9 cellular contexts compared by ENCODE assay signal in genomic region chr1:153670257-153670858, GRCh38. TPM values are rescaled to one million over a fixed set of nuclear protein-coding genes. Genes with fewer than 3 reads are reported as not detected.
DNase-seq lines count a peak whose midpoint lies in the region; ATAC-seq and TF ChIP-seq lines count a peak whose summit lies in the region.
"Had no signal": no experiment of that assay in that cellular context is flagged by ENCODE, and none has a peak within 500 bp of the region (broad histone marks: within the 10 kb centered on the region; RNA-seq: fewer than 3 reads in every experiment).

No MANE protein-coding gene starts in this region.

- peaks cover 11% of the 10 kb centered on the region for H3K4me1 Mint-ChIP-seq in Calu3 (ENCODE audit: low read depth, unreplicated experiment)
- H3K4me1 Mint-ChIP-seq in neural progenitor cell, result peaks cover 19% of the 10 kb centered on the region
- H3K4me1 Mint-ChIP-seq in activated T-helper 1 cell treated with anti-CD3 and anti-CD28 coated beads, Interleukin-12 subunit alpha, Interleukin-12 subunit beta, Interleukin-2, Interleukin-4 antibody, amounts not matched to agents 30 ng/mL and 10 ng/mL and 1 ng/mL, durations not matched to agents 14 hours and 24 hours and 36 hours (ENCODE audit: low read depth), result peaks cover 29% of the 10 kb centered on the region
- peaks cover 23% of the 10 kb centered on the region for H3K4me1 Mint-ChIP-seq in activated T-helper 17 cell treated with anti-CD3 and anti-CD28 coated beads, Interleukin-2, amount 50 U/mL, for 72 hours

- ATAC-seq in GM18858 (IDR thresholded peaks at IDR 0.05; ENCODE audit: unreplicated experiment) (no peak), HG03457 (IDR thresholded peaks at IDR 0.05; ENCODE audit: unreplicated experiment) (no peak)
- no peak for ATAC-seq in activated T-helper 17 cell treated with anti-CD3 and anti-CD28 coated beads, Interleukin-2, amount 50 U/mL, for 72 hours (replicated peaks)

- intact Hi-C loops in Calu3 (cut with micrococcal nuclease; ENCODE audit: unreplicated experiment), result loop anchor here (5.0 kb wide), 2 partner anchors 98 to 158 kb away; no protein-coding TSS in a partner anchor
- intact Hi-C loops in activated T-helper 1 cell treated with anti-CD3 and anti-CD28 coated beads, Interleukin-12 subunit alpha, Interleukin-12 subunit beta, Interleukin-2, Interleukin-4 antibody, amounts not matched to agents 30 ng/mL and 10 ng/mL and 1 ng/mL, durations not matched to agents 14 hours and 24 hours and 36 hours (cut with micrococcal nuclease), result loop anchor here (1.0 to 10.0 kb wide), 8 partner anchors 12 to 1654 kb away; partner anchors contain the start of genes RUSC1, S100A4, S100A6 and SNAPIN

- H3K27ac ChIP-seq in HL-60 (replicated peaks) (peak overlapping the region; percentile 88), ectodermal cell (ENCODE audit: insufficient read depth, low read depth, low read length, poor library complexity, severe bottlenecking) (peak overlapping the region; percentile 80), neural progenitor cell (no peak overlapping the region)

- CTCF ChIA-PET in Calu3 (lab: Charles Lee), result interaction anchor here (1.3 kb wide), 1 partner anchor 103 kb away, joined by 3 read pairs; no protein-coding TSS in a partner anchor

- H2AFZ ChIP-seq in neural progenitor cell (replicated peaks), result no peak overlapping the region

- H3K4me3 ChIP-seq in HL-60 (replicated peaks; ENCODE audit: insufficient read depth, low read length), result peak overlapping the region; percentile 97
- peak overlapping the region; percentile 94 for H3K4me3 ChIP-seq in ectodermal cell (ENCODE audit: insufficient read depth, low read depth, low read length)
- peak overlapping the region; percentile 82 for H3K4me3 ChIP-seq in neural progenitor cell

- H3K27me3 ChIP-seq in HL-60 (ENCODE audit: insufficient read depth, poor library complexity, severe bottlenecking) (no peaks in the 10 kb centered on the region), ectodermal cell (ENCODE audit: control insufficient read depth, insufficient read depth, low read length, poor library complexity, severe bottlenecking) (no peaks in the 10 kb centered on the region), neural progenitor cell (no peaks in the 10 kb centered on the region)

- peaks cover 9% of the 10 kb centered on the region for H3K4me1 ChIP-seq in ectodermal cell (ENCODE audit: control insufficient read depth, insufficient read depth, low read length)
- H3K4me1 ChIP-seq in neural progenitor cell, result peaks cover 11% of the 10 kb centered on the region

- H3F3A ChIP-seq in neural progenitor cell (ENCODE audit: low read depth), result peaks cover 47% of the 10 kb centered on the region

- H3K9ac ChIP-seq in neural progenitor cell, result peak overlapping the region; percentile 94

- DNase-seq in Calu3 (no peak), HL-60 (ENCODE audit: low read depth in 1 of 2, low spot score in 1 of 2) (no peak), neural progenitor cell (ENCODE audit: low spot score) (peak; percentile 20)
- DNase-seq in activated T-helper 1 cell treated with anti-CD3 and anti-CD28 coated beads, Interleukin-12 subunit alpha, Interleukin-12 subunit beta, Interleukin-2, Interleukin-4 antibody, amounts not matched to agents 30 ng/mL and 10 ng/mL and 1 ng/mL, durations not matched to agents 14 hours and 24 hours and 36 hours (ENCODE audit: low spot score), result no peak

- peaks cover 37% of the 10 kb centered on the region for H3K36me3 ChIP-seq in ectodermal cell (ENCODE audit: control insufficient read depth, insufficient read depth, low read length)
- H3K36me3 ChIP-seq in neural progenitor cell, result peaks cover 26% of the 10 kb centered on the region

- TF ChIP-seq CTCF in Calu3 (IDR thresholded peaks at IDR 0.05; ENCODE audit: unreplicated experiment) (no peak), HL-60 (IDR thresholded peaks at IDR 0.05; ENCODE audit: insufficient read depth, low read length) (no peak), neural progenitor cell (IDR thresholded peaks at IDR 0.05) (no peak)

- H3K79me2 ChIP-seq in neural progenitor cell (ENCODE audit: low read depth), result peaks cover 46% of the 10 kb centered on the region

- H3K27ac Mint-ChIP-seq in Calu3 (ENCODE audit: unreplicated experiment) (no peak overlapping the region), neural progenitor cell (peak overlapping the region; percentile 94)
- no peak overlapping the region for H3K27ac Mint-ChIP-seq in activated T-helper 1 cell treated with anti-CD3 and anti-CD28 coated beads, Interleukin-12 subunit alpha, Interleukin-12 subunit beta, Interleukin-2, Interleukin-4 antibody, amounts not matched to agents 30 ng/mL and 10 ng/mL and 1 ng/mL, durations not matched to agents 14 hours and 24 hours and 36 hours
- H3K27ac Mint-ChIP-seq in activated T-helper 17 cell treated with anti-CD3 and anti-CD28 coated beads, Interleukin-2, amount 50 U/mL, for 72 hours, result no peak overlapping the region
- H3K27ac Mint-ChIP-seq: natural killer cell had no signal

- H3K36me3 Mint-ChIP-seq in Calu3 (ENCODE audit: insufficient read depth, unreplicated experiment) (peaks cover 14% of the 10 kb centered on the region), neural progenitor cell (peaks cover 30% of the 10 kb centered on the region)
- H3K36me3 Mint-ChIP-seq in activated T-helper 1 cell treated with anti-CD3 and anti-CD28 coated beads, Interleukin-12 subunit alpha, Interleukin-12 subunit beta, Interleukin-2, Interleukin-4 antibody, amounts not matched to agents 30 ng/mL and 10 ng/mL and 1 ng/mL, durations not matched to agents 14 hours and 24 hours and 36 hours (ENCODE audit: low read depth), result peaks cover 36% of the 10 kb centered on the region
- no peaks in the 10 kb centered on the region for H3K36me3 Mint-ChIP-seq in activated T-helper 17 cell treated with anti-CD3 and anti-CD28 coated beads, Interleukin-2, amount 50 U/mL, for 72 hours (ENCODE audit: low read depth)

- H3K4me3 Mint-ChIP-seq in Calu3 (ENCODE audit: low read depth, unreplicated experiment) (no peak overlapping the region), neural progenitor cell (no peak overlapping the region)
- no peak overlapping the region for H3K4me3 Mint-ChIP-seq in activated T-helper 1 cell treated with anti-CD3 and anti-CD28 coated beads, Interleukin-12 subunit alpha, Interleukin-12 subunit beta, Interleukin-2, Interleukin-4 antibody, amounts not matched to agents 30 ng/mL and 10 ng/mL and 1 ng/mL, durations not matched to agents 14 hours and 24 hours and 36 hours
- H3K4me3 Mint-ChIP-seq in activated T-helper 17 cell treated with anti-CD3 and anti-CD28 coated beads, Interleukin-2, amount 50 U/mL, for 72 hours, result no peak overlapping the region
- H3K4me3 Mint-ChIP-seq: natural killer cell had no signal

- no peaks in the 10 kb centered on the region for H3K9me3 Mint-ChIP-seq in Calu3 (ENCODE audit: low read depth, unreplicated experiment)
- no peaks in the 10 kb centered on the region for H3K9me3 Mint-ChIP-seq in neural progenitor cell
- H3K9me3 Mint-ChIP-seq in activated T-helper 1 cell treated with anti-CD3 and anti-CD28 coated beads, Interleukin-12 subunit alpha, Interleukin-12 subunit beta, Interleukin-2, Interleukin-4 antibody, amounts not matched to agents 30 ng/mL and 10 ng/mL and 1 ng/mL, durations not matched to agents 14 hours and 24 hours and 36 hours, result no peaks in the 10 kb centered on the region
- no peaks in the 10 kb centered on the region for H3K9me3 Mint-ChIP-seq in activated T-helper 17 cell treated with anti-CD3 and anti-CD28 coated beads, Interleukin-2, amount 50 U/mL, for 72 hours
- H3K9me3 Mint-ChIP-seq: natural killer cell had no signal

- peak overlapping the region; percentile 91 for H3K4me2 ChIP-seq in neural progenitor cell

- H3K9me3 ChIP-seq in ectodermal cell (ENCODE audit: control insufficient read depth, low read length) (no peaks in the 10 kb centered on the region), neural progenitor cell (ENCODE audit: low read depth) (no peaks in the 10 kb centered on the region)

- WGBS in ectodermal cell, 2 experiments, result 1 to 2% methylated on average over 22 of the region's 22 CpGs

- no peaks in the 10 kb centered on the region for H3K27me3 Mint-ChIP-seq in Calu3 (ENCODE audit: unreplicated experiment)
- no peaks in the 10 kb centered on the region for H3K27me3 Mint-ChIP-seq in neural progenitor cell (ENCODE audit: insufficient read depth, low read depth)
- H3K27me3 Mint-ChIP-seq in activated T-helper 1 cell treated with anti-CD3 and anti-CD28 coated beads, Interleukin-12 subunit alpha, Interleukin-12 subunit beta, Interleukin-2, Interleukin-4 antibody, amounts not matched to agents 30 ng/mL and 10 ng/mL and 1 ng/mL, durations not matched to agents 14 hours and 24 hours and 36 hours (ENCODE audit: insufficient read depth), result no peaks in the 10 kb centered on the region
- no peaks in the 10 kb centered on the region for H3K27me3 Mint-ChIP-seq in activated T-helper 17 cell treated with anti-CD3 and anti-CD28 coated beads, Interleukin-2, amount 50 U/mL, for 72 hours

- H4K20me1 ChIP-seq in neural progenitor cell (ENCODE audit: low read depth), result peaks cover 19% of the 10 kb centered on the region

- TSS peak; percentile 74 for BruUV-seq in Calu3 (replicated peaks; lab: Mats Ljungman, UMichigan)

RNA-seq across cellular contexts. Expression of gene ILF2, which starts 0.4 kb away (rescaled TPM):
- total RNA-seq in Calu3 (2022), result 253 and 292 TPM in 2 replicates
- 464 TPM for polyA plus RNA-seq in ectodermal cell (2013, experiment 1 of 4)
- 424 TPM for polyA plus RNA-seq in ectodermal cell (2013, experiment 2 of 4)
- polyA plus RNA-seq in ectodermal cell (2013, experiment 3 of 4), result 375 TPM
- polyA plus RNA-seq in ectodermal cell (2013, experiment 4 of 4), result 419 TPM
- total RNA-seq in neural progenitor cell (ENCODE audit: low replicate concordance), result 474 and 475 TPM in 2 replicates
- total RNA-seq in activated T-helper 1 cell treated with anti-CD3 and anti-CD28 coated beads, Interleukin-12 subunit alpha, Interleukin-12 subunit beta, Interleukin-2, Interleukin-4 antibody, amounts not matched to agents 30 ng/mL and 10 ng/mL and 1 ng/mL, durations not matched to agents 14 hours and 24 hours and 36 hours, result 354 and 366 TPM in 2 replicates
- total RNA-seq in activated T-helper 17 cell treated with anti-CD3 and anti-CD28 coated beads, Interleukin-2, amount 50 U/mL, for 72 hours, result 100 to 1,000 TPM; 153 to 245 TPM

RNA-seq across cellular contexts. Expression of gene NPR1, which starts 8.1 kb away (rescaled TPM):
- not detected in 2 replicates for total RNA-seq in Calu3 (2022)
- 0.63 TPM for polyA plus RNA-seq in ectodermal cell (2013, experiment 1 of 4)
- 0.43 TPM for polyA plus RNA-seq in ectodermal cell (2013, experiment 2 of 4)
- polyA plus RNA-seq in ectodermal cell (2013, experiment 3 of 4), result 0.37 TPM
- 0.24 TPM for polyA plus RNA-seq in ectodermal cell (2013, experiment 4 of 4)
- total RNA-seq in neural progenitor cell (ENCODE audit: low replicate concordance), result 0.19 and 0.84 TPM in 2 replicates
- total RNA-seq in activated T-helper 1 cell treated with anti-CD3 and anti-CD28 coated beads, Interleukin-12 subunit alpha, Interleukin-12 subunit beta, Interleukin-2, Interleukin-4 antibody, amounts not matched to agents 30 ng/mL and 10 ng/mL and 1 ng/mL, durations not matched to agents 14 hours and 24 hours and 36 hours, result 0.05 and 0.07 TPM in 2 replicates
- under 1 TPM in 1 of 2 donors, not detected in 1; 0.19 TPM for total RNA-seq in activated T-helper 17 cell treated with anti-CD3 and anti-CD28 coated beads, Interleukin-2, amount 50 U/mL, for 72 hours
- total RNA-seq: natural killer cell had no signal

RNA-seq across cellular contexts. Expression of gene SNAPIN, which starts 11.9 kb away (rescaled TPM):
- total RNA-seq in Calu3 (2022) (45.0 and 46.8 TPM in 2 replicates), neural progenitor cell (ENCODE audit: low replicate concordance) (50.1 and 52.4 TPM in 2 replicates)
- polyA plus RNA-seq in ectodermal cell (2013, experiment 1 of 4), result 35.0 TPM
- 39.7 TPM for polyA plus RNA-seq in ectodermal cell (2013, experiment 2 of 4)
- 43.8 TPM for polyA plus RNA-seq in ectodermal cell (2013, experiment 3 of 4)
- polyA plus RNA-seq in ectodermal cell (2013, experiment 4 of 4), result 44.1 TPM
- total RNA-seq in activated T-helper 1 cell treated with anti-CD3 and anti-CD28 coated beads, Interleukin-12 subunit alpha, Interleukin-12 subunit beta, Interleukin-2, Interleukin-4 antibody, amounts not matched to agents 30 ng/mL and 10 ng/mL and 1 ng/mL, durations not matched to agents 14 hours and 24 hours and 36 hours, result 31.1 and 35.4 TPM in 2 replicates
- total RNA-seq in activated T-helper 17 cell treated with anti-CD3 and anti-CD28 coated beads, Interleukin-2, amount 50 U/mL, for 72 hours, result 10 to 100 TPM; 27.3 to 29.0 TPM

RNA-seq across cellular contexts. Expression of gene CHTOP, which starts 36.5 kb away (rescaled TPM):
- total RNA-seq in Calu3 (2022) (93.7 and 100 TPM in 2 replicates), neural progenitor cell (ENCODE audit: low replicate concordance) (96.1 and 104 TPM in 2 replicates)
- 141 TPM for polyA plus RNA-seq in ectodermal cell (2013, experiment 1 of 4)
- 153 TPM for polyA plus RNA-seq in ectodermal cell (2013, experiment 2 of 4)
- polyA plus RNA-seq in ectodermal cell (2013, experiment 3 of 4), result 117 TPM
- 130 TPM for polyA plus RNA-seq in ectodermal cell (2013, experiment 4 of 4)
- 101 and 105 TPM in 2 replicates for total RNA-seq in activated T-helper 1 cell treated with anti-CD3 and anti-CD28 coated beads, Interleukin-12 subunit alpha, Interleukin-12 subunit beta, Interleukin-2, Interleukin-4 antibody, amounts not matched to agents 30 ng/mL and 10 ng/mL and 1 ng/mL, durations not matched to agents 14 hours and 24 hours and 36 hours
- 10 to 100 TPM; 70.6 to 88.6 TPM for total RNA-seq in activated T-helper 17 cell treated with anti-CD3 and anti-CD28 coated beads, Interleukin-2, amount 50 U/mL, for 72 hours

RNA-seq across cellular contexts. Expression of gene S100A1, which starts 42.1 kb away (rescaled TPM):
- total RNA-seq in Calu3 (2022) (not detected in 2 replicates), neural progenitor cell (ENCODE audit: low replicate concordance) (0.74 TPM in 1 of 2 replicates, not detected in the other)
- polyA plus RNA-seq in ectodermal cell (2013, experiment 1 of 4), result not detected
- 0.76 TPM for polyA plus RNA-seq in ectodermal cell (2013, experiment 2 of 4)
- 1.5 TPM for polyA plus RNA-seq in ectodermal cell (2013, experiment 3 of 4)
- not detected for polyA plus RNA-seq in ectodermal cell (2013, experiment 4 of 4)
- total RNA-seq in activated T-helper 1 cell treated with anti-CD3 and anti-CD28 coated beads, Interleukin-12 subunit alpha, Interleukin-12 subunit beta, Interleukin-2, Interleukin-4 antibody, amounts not matched to agents 30 ng/mL and 10 ng/mL and 1 ng/mL, durations not matched to agents 14 hours and 24 hours and 36 hours, result not detected in 2 replicates
- total RNA-seq in activated T-helper 17 cell treated with anti-CD3 and anti-CD28 coated beads, Interleukin-2, amount 50 U/mL, for 72 hours, result not detected
- total RNA-seq: natural killer cell had no signal
